In the genomic region with DNA sequence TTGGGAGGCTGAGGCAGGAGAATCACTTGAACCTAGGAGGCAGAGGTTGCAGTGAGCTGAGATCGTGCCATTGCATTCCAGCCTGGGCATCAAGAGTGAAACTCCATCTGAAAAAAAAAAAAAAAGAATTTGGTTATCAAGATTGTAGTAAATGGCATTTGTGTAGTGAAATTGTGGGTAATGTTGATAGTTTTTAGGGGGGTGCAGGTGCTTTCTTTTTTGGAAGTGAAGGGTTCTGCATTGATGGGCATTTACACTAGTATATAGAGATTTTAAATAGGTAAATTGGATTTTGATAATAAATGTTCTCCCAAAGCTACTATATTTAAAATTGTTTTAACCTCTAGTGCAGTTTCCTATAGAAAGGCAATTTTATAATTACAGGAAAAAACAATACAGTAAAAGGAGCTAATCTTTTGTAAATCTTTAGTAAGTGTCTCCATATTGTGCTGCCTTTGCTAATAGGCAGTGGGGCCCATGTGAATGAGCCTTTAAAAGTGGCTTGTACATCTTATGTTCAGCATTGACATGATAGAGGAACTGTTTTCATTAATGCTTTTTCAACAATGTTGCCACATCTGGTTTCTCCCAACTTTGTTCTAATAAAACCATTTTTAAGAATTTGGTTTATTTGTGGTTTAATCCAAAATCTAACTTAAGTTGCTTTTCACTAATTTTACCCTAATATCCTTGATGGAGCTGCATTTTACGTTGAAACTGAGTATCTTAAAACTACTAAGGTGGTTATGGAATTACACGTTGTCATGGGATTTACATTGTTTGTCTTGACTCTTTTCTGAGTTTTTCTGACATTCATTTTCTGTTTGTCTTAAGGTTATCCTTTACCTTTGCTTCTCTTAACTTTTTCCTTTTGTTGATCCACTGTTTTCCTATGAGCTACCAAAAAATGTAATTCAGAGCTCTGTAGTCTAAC, we compare ENCODE assay signal across 2 cellular contexts.
TF ChIP-seq lines count a peak whose summit lies in the region.

No MANE protein-coding gene starts in this region.

TF ChIP-seq in SK-N-SH, 30 proteins besides CTCF, POLR2A, EP300 and RAD21:
- TF ChIP-seq FOXJ3 (CRISPR knock-in tag; IDR thresholded peaks at IDR 0.05): no peak
- no peak for TF ChIP-seq GATA2 (CRISPR knock-in tag; IDR thresholded peaks at IDR 0.05)
- TF ChIP-seq FOXM1 (IDR thresholded peaks at IDR 0.05; ENCODE audit: low read depth): no peak
- no peak for TF ChIP-seq MEF2A (IDR thresholded peaks at IDR 0.05; ENCODE audit: borderline replicate concordance, low read depth)
- no peak for TF ChIP-seq TCF12 (IDR thresholded peaks at IDR 0.05)

TF ChIP-seq in SK-N-SH treated with all-trans-retinoic acid at 6 μM for 48 hours, 23 proteins besides CTCF, POLR2A, EP300 and RAD21:
- TF ChIP-seq ARNTL (CRISPR knock-in tag; IDR thresholded peaks at IDR 0.05; ENCODE audit: borderline replicate concordance, low read depth) (no peak), TCF4 (CRISPR knock-in tag; IDR thresholded peaks at IDR 0.05; ENCODE audit: borderline replicate concordance) (no peak), SNAI2 (CRISPR knock-in tag; IDR thresholded peaks at IDR 0.05) (no peak), GLIS3 (CRISPR knock-in tag; IDR thresholded peaks at IDR 0.05) (no peak), BACH2 (CRISPR knock-in tag; IDR thresholded peaks at IDR 0.05; ENCODE audit: borderline replicate concordance) (no peak), PPARA (CRISPR knock-in tag; IDR thresholded peaks at IDR 0.05; ENCODE audit: borderline replicate concordance) (no peak), OSR1 (CRISPR knock-in tag; IDR thresholded peaks at IDR 0.05) (no peak), CSDC2 (CRISPR knock-in tag; IDR thresholded peaks at IDR 0.05) (no peak), ESRRG (CRISPR knock-in tag; IDR thresholded peaks at IDR 0.05) (no peak)
- TF ChIP-seq, protein P1, sequence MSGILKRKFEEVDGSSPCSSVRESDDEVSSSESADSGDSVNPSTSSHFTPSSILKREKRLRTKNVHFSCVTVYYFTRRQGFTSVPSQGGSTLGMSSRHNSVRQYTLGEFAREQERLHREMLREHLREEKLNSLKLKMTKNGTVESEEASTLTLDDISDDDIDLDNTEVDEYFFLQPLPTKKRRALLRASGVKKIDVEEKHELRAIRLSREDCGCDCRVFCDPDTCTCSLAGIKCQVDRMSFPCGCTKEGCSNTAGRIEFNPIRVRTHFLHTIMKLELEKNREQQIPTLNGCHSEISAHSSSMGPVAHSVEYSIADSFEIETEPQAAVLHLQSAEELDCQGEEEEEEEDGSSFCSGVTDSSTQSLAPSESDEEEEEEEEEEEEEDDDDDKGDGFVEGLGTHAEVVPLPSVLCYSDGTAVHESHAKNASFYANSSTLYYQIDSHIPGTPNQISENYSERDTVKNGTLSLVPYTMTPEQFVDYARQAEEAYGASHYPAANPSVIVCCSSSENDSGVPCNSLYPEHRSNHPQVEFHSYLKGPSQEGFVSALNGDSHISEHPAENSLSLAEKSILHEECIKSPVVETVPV (CRISPR knock-in tag; IDR thresholded peaks at IDR 0.05): no peak
- TF ChIP-seq, protein P2, sequence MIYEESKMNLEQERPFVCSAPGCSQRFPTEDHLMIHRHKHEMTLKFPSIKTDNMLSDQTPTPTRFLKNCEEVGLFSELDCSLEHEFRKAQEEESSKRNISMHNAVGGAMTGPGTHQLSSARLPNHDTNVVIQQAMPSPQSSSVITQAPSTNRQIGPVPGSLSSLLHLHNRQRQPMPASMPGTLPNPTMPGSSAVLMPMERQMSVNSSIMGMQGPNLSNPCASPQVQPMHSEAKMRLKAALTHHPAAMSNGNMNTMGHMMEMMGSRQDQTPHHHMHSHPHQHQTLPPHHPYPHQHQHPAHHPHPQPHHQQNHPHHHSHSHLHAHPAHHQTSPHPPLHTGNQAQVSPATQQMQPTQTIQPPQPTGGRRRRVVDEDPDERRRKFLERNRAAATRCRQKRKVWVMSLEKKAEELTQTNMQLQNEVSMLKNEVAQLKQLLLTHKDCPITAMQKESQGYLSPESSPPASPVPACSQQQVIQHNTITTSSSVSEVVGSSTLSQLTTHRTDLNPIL (CRISPR knock-in tag; IDR thresholded peaks at IDR 0.05; ENCODE audit: low read depth): no peak
